30 cellular contexts compared by ENCODE assay signal in the genomic region with DNA sequence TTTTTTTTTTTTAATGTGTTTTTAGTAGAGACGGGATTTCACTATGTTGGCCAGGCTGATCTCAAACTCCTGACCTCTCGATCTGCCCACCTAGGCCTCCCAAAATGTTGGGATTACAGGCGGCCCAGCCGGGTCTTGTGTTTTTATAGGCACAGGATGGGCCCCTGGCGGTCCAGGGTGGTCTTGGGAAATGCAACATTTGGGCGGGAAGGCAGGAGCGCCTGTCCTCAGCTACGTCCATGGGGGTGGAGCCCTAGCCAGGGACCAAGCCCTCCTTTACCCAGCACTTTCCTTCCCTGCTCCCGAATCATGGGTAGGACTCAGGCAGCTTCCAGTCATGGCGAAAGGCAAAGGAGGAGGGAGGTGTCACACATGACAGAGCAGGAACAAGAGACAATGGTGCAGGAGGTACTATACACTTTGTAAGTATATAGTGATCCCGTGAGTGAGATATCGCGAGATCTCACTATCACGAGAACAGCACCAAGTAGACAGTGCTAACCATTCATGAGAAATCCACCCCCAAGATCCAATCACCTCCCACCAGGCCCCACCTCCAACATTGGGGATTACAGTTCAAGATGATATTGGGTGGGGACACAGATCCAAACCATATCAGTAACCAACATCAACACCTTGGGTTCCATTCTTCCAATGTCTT.
"Had no signal": no experiment of that assay in that cellular context is flagged by ENCODE, and none has a peak within 500 bp of the region (broad histone marks: within the 10 kb centered on the region; RNA-seq: fewer than 3 reads in every experiment).

No MANE protein-coding gene starts in this region.

- H3K27me3 ChIP-seq: dorsolateral prefrontal cortex, foreskin keratinocyte, neutrophil, right atrium auricular region, tibial artery had no signal

- H3K36me3 Mint-ChIP-seq: memory B cell, natural killer cell, type B pancreatic cell had no signal

- H3K4me2 ChIP-seq: smooth muscle cell had no signal

- H3K4me3 Mint-ChIP-seq: endodermal cell, memory B cell, natural killer cell, type B pancreatic cell had no signal

- H3K4me3 ChIP-seq: dorsolateral prefrontal cortex, gastroesophageal sphincter, heart right ventricle, lung, prostate gland, right atrium auricular region, smooth muscle cell, stomach, tibial artery had no signal

- H3K9me3 Mint-ChIP-seq: memory B cell, type B pancreatic cell had no signal

- H3K36me3 ChIP-seq: gastroesophageal sphincter, heart right ventricle, neutrophil, prostate gland, right atrium auricular region, stomach, tibial artery had no signal

- H3K27ac Mint-ChIP-seq: endodermal cell, memory B cell, natural killer cell, type B pancreatic cell had no signal

- H3K4me1 Mint-ChIP-seq: memory B cell, natural killer cell had no signal

- DNase-seq: dorsolateral prefrontal cortex; effector CD4-positive, alpha-beta T cell; endodermal cell; foreskin keratinocyte; glutamatergic neuron; heart right ventricle; hippocampal formation; natural killer cell; stimulated activated CD4-positive, alpha-beta T cell treated with anti-CD3 and anti-CD28 coated beads, Interleukin-12 subunit alpha, Interleukin-12 subunit beta, amount 100 ng/mL, for 4 hours; stimulated activated CD4-positive, alpha-beta T cell treated with anti-CD3 and anti-CD28 coated beads, Interleukin-1b, Interleukin-23, amount 100 ng/mL, for 48 hours; stimulated activated CD4-positive, alpha-beta T cell treated with anti-CD3 and anti-CD28 coated beads, Interleukin-4, amount 100 ng/mL, for 1 hour; stimulated activated CD8-positive, alpha-beta memory T cell treated with anti-CD3 and anti-CD28 coated beads, Interleukin-4, amount 100 ng/mL, for 48 hours; stimulated activated naive CD4-positive, alpha-beta T cell; stomach; tibial artery had no signal

- H3K4me1 ChIP-seq: foreskin keratinocyte, gastroesophageal sphincter, heart right ventricle, prostate gland, right atrium auricular region, stomach, tibial artery had no signal

- FAIRE-seq: colon, islet of Langerhans, urothelium cell line had no signal

- H3K27ac ChIP-seq: dorsolateral prefrontal cortex, epithelial cell of prostate, foreskin keratinocyte, gastroesophageal sphincter, heart right ventricle, neutrophil, prostate gland, right atrium auricular region, stomach, tibial artery had no signal

- H3K9me3 ChIP-seq: gastroesophageal sphincter, heart right ventricle, neutrophil, prostate gland, right atrium auricular region, stomach, tibial artery had no signal

- ATAC-seq: esophagus mucosa, foreskin keratinocyte, gastroesophageal sphincter, heart right ventricle, left lobe of liver, sciatic nerve had no signal
